In genomic region chr4:21447320-21448055, GRCh38 we compare ENCODE assay signal across 17 cellular contexts.
DNase-seq lines count a peak whose midpoint lies in the region; ATAC-seq and TF ChIP-seq lines count a peak whose summit lies in the region.
"Had no signal": no experiment of that assay in that cellular context is flagged by ENCODE, and none has a peak within 500 bp of the region (broad histone marks: within the 10 kb centered on the region; RNA-seq: fewer than 3 reads in every experiment).

No MANE protein-coding gene starts in this region.

- H3K9ac ChIP-seq in mammary epithelial cell (ENCODE audit: insufficient read depth, low read length) = no peak overlapping the region
- H3K9ac ChIP-seq: GM23248 had no signal

- H3K27me3 Mint-ChIP-seq in Calu3 (ENCODE audit: unreplicated experiment) = peaks cover 11% of the 10 kb centered on the region
- H3K27me3 Mint-ChIP-seq: CD8-positive, alpha-beta memory T cell; T-cell had no signal

- no peaks in the 10 kb centered on the region for H3K9me3 Mint-ChIP-seq in Calu3 (ENCODE audit: low read depth, unreplicated experiment)

- ATAC-seq in HG03139 (IDR thresholded peaks at IDR 0.05; ENCODE audit: unreplicated experiment) = no peak
- ATAC-seq: Panc1, T-cell had no signal

- no peak overlapping the region for H3K4me3 Mint-ChIP-seq in Calu3 (ENCODE audit: low read depth, unreplicated experiment)
- H3K4me3 Mint-ChIP-seq: CD8-positive, alpha-beta memory T cell; T-cell had no signal

- dilution Hi-C loops in mammary epithelial cell (cut with HindIII; ENCODE audit: low sequenced_read_pairs) = no loop called here

- no peak for TF ChIP-seq CTCF in Calu3 (IDR thresholded peaks at IDR 0.05; ENCODE audit: unreplicated experiment)
- TF ChIP-seq CTCF in mammary epithelial cell (conservative IDR thresholded peaks at IDR 0.05 in 1 of 2, IDR thresholded peaks at IDR 0.05 in 1 of 2; ENCODE audit: extremely low read depth in 1 of 2, insufficient read depth in 1 of 2, low read depth in 1 of 2, low read length in 2 of 2) = peak in 1 of 2 donors; percentile 12
- no peak for TF ChIP-seq CTCF in kidney epithelial cell (IDR thresholded peaks at IDR 0.05; ENCODE audit: insufficient read depth, low read length, poor library complexity, severe bottlenecking)

- no peaks in the 10 kb centered on the region for H3K79me2 ChIP-seq in mammary epithelial cell (ENCODE audit: insufficient read depth, low read length)

- peak overlapping the region; percentile 5 for H3K4me2 ChIP-seq in mammary epithelial cell (ENCODE audit: insufficient read depth, low read depth, low read length)

- no peak overlapping the region for H3K27ac ChIP-seq in mammary epithelial cell (ENCODE audit: insufficient read depth, low read depth, low read length)
- H3K27ac ChIP-seq: GM23248 had no signal

- DNase-seq in Calu3 (peak; percentile 16), Kasumi-1 (lab: John Stamatoyannopoulos, UW) (peak; percentile 17 to 23), mammary epithelial cell (peak; percentile 73), kidney epithelial cell (ENCODE audit: low read depth) (peak; percentile 73), superior temporal gyrus (ENCODE audit: extremely low spot score) (no peak), NCI-H1105 (lab: John Stamatoyannopoulos, UW) (no peak), middle frontal gyrus (ENCODE audit: extremely low spot score, low spot score) (no peak)
- DNase-seq: amniotic stem cell; CD8-positive, alpha-beta memory T cell; GM23248; mesenchymal stem cell; NCI-H748 treated with DMSO at 0.1 percent for 48 hours; retina; T-cell had no signal

- BruUV-seq in Calu3 (replicated peaks; lab: Mats Ljungman, UMichigan) (no TSS peak), mammary epithelial cell (replicated peaks; lab: Mats Ljungman, UMichigan) (no TSS peak)

- peaks cover 12% of the 10 kb centered on the region for H3K27me3 ChIP-seq in mammary epithelial cell (ENCODE audit: insufficient read depth, low read length)
- H3K27me3 ChIP-seq in kidney epithelial cell (ENCODE audit: control insufficient read depth, insufficient read depth, low read length) = no peaks in the 10 kb centered on the region

- H3K36me3 ChIP-seq in mammary epithelial cell (ENCODE audit: insufficient read depth, low read length) (no peaks in the 10 kb centered on the region), kidney epithelial cell (ENCODE audit: control insufficient read depth, insufficient read depth, low read length) (no peaks in the 10 kb centered on the region)

- H3K4me1 ChIP-seq in mammary epithelial cell (ENCODE audit: insufficient read depth, low read length) = peaks cover 11% of the 10 kb centered on the region

- in situ Hi-C loops in mammary epithelial cell (cut with MboI; ENCODE audit: low sequenced_read_pairs in 2 of 2) = no loop called here

- peaks cover 26% of the 10 kb centered on the region for H3K4me1 Mint-ChIP-seq in Calu3 (ENCODE audit: low read depth, unreplicated experiment)
- H3K4me1 Mint-ChIP-seq: CD8-positive, alpha-beta memory T cell; T-cell had no signal

- peak overlapping the region; percentile 93 for H3K27ac Mint-ChIP-seq in Calu3 (ENCODE audit: unreplicated experiment)
- H3K27ac Mint-ChIP-seq: activated T-helper 2 cell treated with anti-CD3 and anti-CD28 coated beads, Interferon-gamma antibody, Interleukin-2, Interleukin-4, amounts not matched to agents 10 μg/mL and 5 μg/mL and 100 μg/mL, durations not matched to agents 14 hours and 24 hours and 36 hours; CD8-positive, alpha-beta memory T cell; T-cell had no signal

- intact Hi-C loops in Calu3 (cut with micrococcal nuclease; ENCODE audit: unreplicated experiment) = no loop called here
- intact Hi-C loops in mammary epithelial cell (cut with micrococcal nuclease) = no loop called here

- peaks cover 4% of the 10 kb centered on the region for H3K36me3 Mint-ChIP-seq in Calu3 (ENCODE audit: insufficient read depth, unreplicated experiment)
- H3K36me3 Mint-ChIP-seq: CD8-positive, alpha-beta memory T cell; T-cell had no signal

- no peak overlapping the region for H2AFZ ChIP-seq in mammary epithelial cell (ENCODE audit: low read depth, low read length)
- H2AFZ ChIP-seq: GM23248 had no signal

- no peaks in the 10 kb centered on the region for H3K9me3 ChIP-seq in mammary epithelial cell (replicated peaks; ENCODE audit: insufficient read depth, low read length)

- H3K4me3 ChIP-seq in mammary epithelial cell (replicated peaks in 1 of 3; ENCODE audit: insufficient read depth in 1 of 3, low read depth in 2 of 3, low read length in 3 of 3) (no peak overlapping the region), kidney epithelial cell (ENCODE audit: low read depth, low read length) (no peak overlapping the region)
- H3K4me3 ChIP-seq: GM23248 had no signal

- CTCF ChIA-PET in Calu3 (lab: Charles Lee) = interaction anchor here (1.0 kb wide), 1 partner anchor 23 kb away, joined by 4 read pairs; no protein-coding TSS in a partner anchor
- CTCF ChIA-PET in mammary epithelial cell (lab: Charles Lee; ENCODE audit: low non-redundant PET) = interaction anchor here (0.5 to 0.6 kb wide), 2 partner anchors 67 to 637 kb away, joined by 3 to 4 read pairs; no protein-coding TSS in a partner anchor

- H4K20me1 ChIP-seq in mammary epithelial cell (ENCODE audit: insufficient read depth, low read length) = no peaks in the 10 kb centered on the region

Comparison
In these comparisons a context has a peak if more than half of its experiments do, and no peak if none do; other contexts are left out.
1. DNase-seq: peak in Calu3 (single experiment), Kasumi-1 (2 of 2), mammary epithelial cell (single experiment) and kidney epithelial cell (single experiment); none in superior temporal gyrus (single experiment), NCI-H1105 (single experiment) and middle frontal gyrus (single experiment).